In the genomic region with DNA sequence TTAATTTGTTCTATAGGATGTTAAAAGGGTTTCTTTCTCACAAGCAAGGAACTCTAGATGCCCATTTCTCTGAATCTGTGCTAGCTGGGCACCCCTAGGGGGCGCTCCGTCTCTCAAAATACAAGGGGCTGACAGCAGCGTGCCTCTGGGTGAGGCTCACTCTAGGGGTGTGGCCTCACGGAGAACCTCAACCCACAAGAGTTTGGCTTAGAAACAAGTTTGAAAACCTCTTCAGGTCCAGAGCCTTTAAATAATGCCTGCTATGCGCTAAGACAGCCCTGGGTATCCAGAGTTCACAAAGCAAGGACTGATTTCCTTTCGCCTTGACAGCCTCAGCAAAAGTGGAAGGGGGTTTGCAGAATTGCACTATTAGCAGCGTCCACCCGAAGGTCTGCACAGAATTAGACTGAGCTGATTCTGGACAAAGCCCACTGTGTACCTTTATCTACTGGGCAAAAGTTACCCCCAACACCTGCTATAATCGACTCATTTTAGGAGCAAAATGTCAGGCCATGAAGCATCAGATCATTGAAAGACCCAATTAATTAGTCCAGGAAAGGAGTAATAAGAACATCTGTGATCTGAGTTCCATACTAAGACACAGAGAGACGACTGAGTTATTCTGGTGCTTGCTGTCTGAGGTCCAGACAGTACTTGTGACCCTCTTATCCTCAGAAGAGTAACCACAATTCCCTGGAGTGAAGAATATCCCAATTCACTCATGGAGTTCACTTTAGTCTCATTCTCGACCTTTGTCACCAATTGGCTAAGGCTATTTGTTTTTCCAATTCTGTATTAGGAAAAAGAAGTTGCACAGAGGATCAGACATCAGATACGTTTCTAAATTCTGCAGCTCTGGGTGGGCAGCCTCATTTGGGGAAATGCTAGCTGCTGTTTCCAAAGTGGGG, we compare ENCODE assay signal across 1 cellular context.
TF ChIP-seq lines count a peak whose summit lies in the region.

No MANE protein-coding gene starts in this region.

TF ChIP-seq in K562, 482 proteins besides CTCF, POLR2A, EP300 and RAD21 (continued from another document and continues in another):
- TF ChIP-seq, protein P1, sequence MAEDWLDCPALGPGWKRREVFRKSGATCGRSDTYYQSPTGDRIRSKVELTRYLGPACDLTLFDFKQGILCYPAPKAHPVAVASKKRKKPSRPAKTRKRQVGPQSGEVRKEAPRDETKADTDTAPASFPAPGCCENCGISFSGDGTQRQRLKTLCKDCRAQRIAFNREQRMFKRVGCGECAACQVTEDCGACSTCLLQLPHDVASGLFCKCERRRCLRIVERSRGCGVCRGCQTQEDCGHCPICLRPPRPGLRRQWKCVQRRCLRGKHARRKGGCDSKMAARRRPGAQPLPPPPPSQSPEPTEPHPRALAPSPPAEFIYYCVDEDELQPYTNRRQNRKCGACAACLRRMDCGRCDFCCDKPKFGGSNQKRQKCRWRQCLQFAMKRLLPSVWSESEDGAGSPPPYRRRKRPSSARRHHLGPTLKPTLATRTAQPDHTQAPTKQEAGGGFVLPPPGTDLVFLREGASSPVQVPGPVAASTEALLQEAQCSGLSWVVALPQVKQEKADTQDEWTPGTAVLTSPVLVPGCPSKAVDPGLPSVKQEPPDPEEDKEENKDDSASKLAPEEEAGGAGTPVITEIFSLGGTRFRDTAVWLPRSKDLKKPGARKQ (CRISPR knock-in tag; IDR thresholded peaks at IDR 0.05): no peak
- TF ChIP-seq CXXC5 (CRISPR knock-in tag; IDR thresholded peaks at IDR 0.05): peak; percentile 71; the same call in 1 of the 2 replicates
- TF ChIP-seq BRD4 (IDR thresholded peaks at IDR 0.05): no peak
- 0 out of 2 replicates have a peak, but pooled peaks have one; percentile 14 for TF ChIP-seq ZNF384 (IDR thresholded peaks at IDR 0.05; ENCODE audit: low read depth, low read length)
- peak; percentile 23; the same call in 1 of the 2 replicates for TF ChIP-seq MTA1 (IDR thresholded peaks at IDR 0.05; ENCODE audit: borderline replicate concordance)
- TF ChIP-seq ZNF586 (CRISPR knock-in tag; conservative IDR thresholded peaks at IDR 0.05): peak; percentile 65; the same call in 1 of the 2 replicates
- TF ChIP-seq RCOR1 (IDR thresholded peaks at IDR 0.05; ENCODE audit: borderline replicate concordance in 1 of 2, low read depth in 2 of 2, low read length in 2 of 2): peak in 1 of 2 experiments; percentile 73; a peak in 3 of 4 replicates
- no peak for TF ChIP-seq MCM7 (IDR thresholded peaks at IDR 0.05)
- no peak for TF ChIP-seq ZNF197 (CRISPR knock-in tag; IDR thresholded peaks at IDR 0.05; ENCODE audit: low read depth)
- peak; percentile 74 for TF ChIP-seq JUN (IDR thresholded peaks at IDR 0.05; ENCODE audit: borderline replicate concordance, low read depth, low read length)
- no peak for TF ChIP-seq JUN (CRISPR knock-in tag; IDR thresholded peaks at IDR 0.05; ENCODE audit: borderline replicate concordance)
- TF ChIP-seq SUPT5H (IDR thresholded peaks at IDR 0.05): no peak
- TF ChIP-seq ZSCAN32 (CRISPR knock-in tag; IDR thresholded peaks at IDR 0.05): 0 out of 2 replicates have a peak, but pooled peaks have one; percentile 44
- peak; percentile 80; the same call in 1 of the 2 replicates for TF ChIP-seq ZC3H11A (IDR thresholded peaks at IDR 0.05; ENCODE audit: low read depth, low read length)
- TF ChIP-seq SRF (CRISPR knock-in tag; IDR thresholded peaks at IDR 0.05): peak; percentile 27 to 57; a peak in 1 of 4 replicates
- no peak for TF ChIP-seq NR2C1 (IDR thresholded peaks at IDR 0.05)
- no peak for TF ChIP-seq NR2C1 (tag; IDR thresholded peaks at IDR 0.05)
- no peak for TF ChIP-seq CBFA2T2 (conservative IDR thresholded peaks at IDR 0.05)
- 0 out of 2 replicates have a peak, but pooled peaks have one; percentile 2 for TF ChIP-seq RHOXF2B (CRISPR knock-in tag; conservative IDR thresholded peaks at IDR 0.05)
- peak; percentile 79 for TF ChIP-seq AFF4 (CRISPR knock-in tag; IDR thresholded peaks at IDR 0.05)
- TF ChIP-seq NBN (IDR thresholded peaks at IDR 0.05; ENCODE audit: low read depth): peak; percentile 60; the same call in 1 of the 2 replicates
- no peak for TF ChIP-seq FUS (optimal IDR thresholded peaks at IDR 0.05; ENCODE audit: low read depth, low read length)
- no peak for TF ChIP-seq U2AF1 (optimal IDR thresholded peaks at IDR 0.05; ENCODE audit: low read depth, low read length)
- TF ChIP-seq TRIM28 (IDR thresholded peaks at IDR 0.05): 0 out of 2 replicates have a peak, but pooled peaks have one; percentile 24
- TF ChIP-seq MTF1 (CRISPR knock-in tag; IDR thresholded peaks at IDR 0.05; ENCODE audit: borderline replicate concordance): no peak
- no peak for TF ChIP-seq ZFPM2 (CRISPR knock-in tag; IDR thresholded peaks at IDR 0.05)
- TF ChIP-seq ZKSCAN8 (CRISPR knock-in tag; IDR thresholded peaks at IDR 0.05): no peak
- no peak for TF ChIP-seq ZNF79 (CRISPR knock-in tag; IDR thresholded peaks at IDR 0.05; ENCODE audit: low read depth)
- TF ChIP-seq DEAF1 (CRISPR knock-in tag; IDR thresholded peaks at IDR 0.05): peak; percentile 96
- TF ChIP-seq, protein P2, sequence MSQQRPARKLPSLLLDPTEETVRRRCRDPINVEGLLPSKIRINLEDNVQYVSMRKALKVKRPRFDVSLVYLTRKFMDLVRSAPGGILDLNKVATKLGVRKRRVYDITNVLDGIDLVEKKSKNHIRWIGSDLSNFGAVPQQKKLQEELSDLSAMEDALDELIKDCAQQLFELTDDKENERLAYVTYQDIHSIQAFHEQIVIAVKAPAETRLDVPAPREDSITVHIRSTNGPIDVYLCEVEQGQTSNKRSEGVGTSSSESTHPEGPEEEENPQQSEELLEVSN (IDR thresholded peaks at IDR 0.05; ENCODE audit: borderline replicate concordance in 1 of 2, extremely low read depth in 1 of 2, insufficient read depth in 1 of 2, insufficient read length in 1 of 2, low read depth in 1 of 2, low read length in 1 of 2, poor library complexity in 1 of 2, severe bottlenecking in 1 of 2): peak in 1 of 2 experiments; percentile 16
- TF ChIP-seq CC2D1A (IDR thresholded peaks at IDR 0.05): peak; percentile 73
- peak; percentile 78 for TF ChIP-seq ARID3A (IDR thresholded peaks at IDR 0.05; ENCODE audit: borderline replicate concordance, low read depth, low read length)
- no peak for TF ChIP-seq C11orf30 (IDR thresholded peaks at IDR 0.05; ENCODE audit: low read depth)
- 0 out of 2 replicates have a peak, but pooled peaks have one; percentile 61 for TF ChIP-seq HNRNPL (IDR thresholded peaks at IDR 0.05; ENCODE audit: low read depth, low read length)
- no peak for TF ChIP-seq HOXB6 (CRISPR knock-in tag; IDR thresholded peaks at IDR 0.05; ENCODE audit: borderline replicate concordance)
- TF ChIP-seq MEIS2 (IDR thresholded peaks at IDR 0.05; ENCODE audit: partially characterized antibody): peak; percentile 55
- TF ChIP-seq HLTF (IDR thresholded peaks at IDR 0.05): 0 out of 2 replicates have a peak, but pooled peaks have one; percentile 35
- peak; percentile 80; the same call in 1 of the 2 replicates for TF ChIP-seq CTBP1 (IDR thresholded peaks at IDR 0.05; ENCODE audit: borderline replicate concordance)
- 0 out of 2 replicates have a peak, but pooled peaks have one; percentile 14 for TF ChIP-seq ZNF143 (CRISPR knock-in tag; IDR thresholded peaks at IDR 0.05)
- TF ChIP-seq MAFK (IDR thresholded peaks at IDR 0.05; ENCODE audit: low read length): peak; percentile 23; the same call in 1 of the 2 replicates
- TF ChIP-seq, protein P3, sequence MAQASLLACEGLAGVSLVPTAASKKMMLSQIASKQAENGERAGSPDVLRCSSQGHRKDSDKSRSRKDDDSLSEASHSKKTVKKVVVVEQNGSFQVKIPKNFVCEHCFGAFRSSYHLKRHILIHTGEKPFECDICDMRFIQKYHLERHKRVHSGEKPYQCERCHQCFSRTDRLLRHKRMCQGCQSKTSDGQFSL (CRISPR knock-in tag; IDR thresholded peaks at IDR 0.05): no peak
- TF ChIP-seq, protein P3 (tag; IDR thresholded peaks at IDR 0.05): no peak
- TF ChIP-seq ZNF311 (CRISPR knock-in tag; IDR thresholded peaks at IDR 0.05): no peak
- no peak for TF ChIP-seq ZNF717 (CRISPR knock-in tag; IDR thresholded peaks at IDR 0.05)
- peak; percentile 35; the same call in 1 of the 2 replicates for TF ChIP-seq HES1 (IDR thresholded peaks at IDR 0.05; ENCODE audit: low read depth)
- TF ChIP-seq ZNF551 (CRISPR knock-in tag; IDR thresholded peaks at IDR 0.05): no peak
- no peak for TF ChIP-seq TRIM24 (IDR thresholded peaks at IDR 0.05)
- TF ChIP-seq ATF7 (IDR thresholded peaks at IDR 0.05): peak; percentile 54; the same call in 1 of the 2 replicates
- TF ChIP-seq CBX1 (IDR thresholded peaks at IDR 0.05; ENCODE audit: low read depth): no peak
- no peak for TF ChIP-seq ZNF134 (CRISPR knock-in tag; conservative IDR thresholded peaks at IDR 0.05)
- TF ChIP-seq FOXM1 (IDR thresholded peaks at IDR 0.05; ENCODE audit: low read depth): no peak; the same call in 1 of the 2 replicates
- peak; percentile 34; the same call in 1 of the 2 replicates for TF ChIP-seq FOXM1 (CRISPR knock-in tag; IDR thresholded peaks at IDR 0.05; ENCODE audit: low read depth)
- TF ChIP-seq NELFE (IDR thresholded peaks at IDR 0.05; ENCODE audit: insufficient read depth, insufficient read length): no peak
- 0 out of 2 replicates have a peak, but pooled peaks have one; percentile 10 for TF ChIP-seq DMBX1 (CRISPR knock-in tag; IDR thresholded peaks at IDR 0.05; ENCODE audit: borderline replicate concordance)
- no peak for TF ChIP-seq ELF2 (CRISPR knock-in tag; IDR thresholded peaks at IDR 0.05)
- peak; percentile 74 for TF ChIP-seq ZNF766 (CRISPR knock-in tag; conservative IDR thresholded peaks at IDR 0.05)
- TF ChIP-seq EZH2 (IDR thresholded peaks at IDR 0.05; ENCODE audit: borderline replicate concordance, low read depth, low read length): no peak
- TF ChIP-seq SMC3 (conservative IDR thresholded peaks at IDR 0.05; ENCODE audit: insufficient read depth, low read depth, low read length): peak; percentile 87
- peak; percentile 71 for TF ChIP-seq PML (IDR thresholded peaks at IDR 0.05; ENCODE audit: low read length)
- no peak for TF ChIP-seq KLF10 (CRISPR knock-in tag; IDR thresholded peaks at IDR 0.05)
- peak; percentile 51; the same call in 1 of the 2 replicates for TF ChIP-seq RNF2 (IDR thresholded peaks at IDR 0.05)
- 0 out of 2 replicates have a peak, but pooled peaks have one; percentile 27 for TF ChIP-seq KAT7 (CRISPR knock-in tag; IDR thresholded peaks at IDR 0.05; ENCODE audit: borderline replicate concordance)
